Comparison of ENCODE assay signal across 1 cellular context in the genomic region with DNA sequence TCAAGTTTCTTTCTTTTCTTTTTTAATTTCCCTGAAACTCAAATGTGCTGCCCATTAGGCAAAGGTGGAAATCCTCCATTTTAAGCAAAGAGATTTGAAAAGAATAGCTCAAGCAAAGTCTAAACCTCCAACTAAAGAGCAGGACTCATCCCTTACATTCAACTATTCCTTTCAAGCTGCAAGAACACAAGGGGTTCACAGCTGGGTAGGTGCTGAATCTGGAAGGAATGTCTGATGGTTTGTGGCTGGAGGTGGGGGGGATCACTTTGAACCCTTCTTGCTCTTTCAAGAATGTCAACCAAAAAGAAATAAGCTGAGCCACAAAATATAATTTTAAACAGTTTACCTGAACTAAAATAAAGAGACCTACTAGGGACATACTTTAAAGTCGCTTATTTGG.
TF ChIP-seq lines count a peak whose summit lies in the region.

No MANE protein-coding gene starts in this region.

TF ChIP-seq in H1, 55 proteins besides CTCF, POLR2A, EP300 and RAD21:
- TF ChIP-seq, protein P1, sequence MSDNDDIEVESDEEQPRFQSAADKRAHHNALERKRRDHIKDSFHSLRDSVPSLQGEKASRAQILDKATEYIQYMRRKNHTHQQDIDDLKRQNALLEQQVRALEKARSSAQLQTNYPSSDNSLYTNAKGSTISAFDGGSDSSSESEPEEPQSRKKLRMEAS (IDR thresholded peaks at IDR 0.05), result no peak
- TF ChIP-seq TEAD4 (IDR thresholded peaks at IDR 0.05; ENCODE audit: low read depth, low read length), result peak; percentile 71
